In the genomic region with DNA sequence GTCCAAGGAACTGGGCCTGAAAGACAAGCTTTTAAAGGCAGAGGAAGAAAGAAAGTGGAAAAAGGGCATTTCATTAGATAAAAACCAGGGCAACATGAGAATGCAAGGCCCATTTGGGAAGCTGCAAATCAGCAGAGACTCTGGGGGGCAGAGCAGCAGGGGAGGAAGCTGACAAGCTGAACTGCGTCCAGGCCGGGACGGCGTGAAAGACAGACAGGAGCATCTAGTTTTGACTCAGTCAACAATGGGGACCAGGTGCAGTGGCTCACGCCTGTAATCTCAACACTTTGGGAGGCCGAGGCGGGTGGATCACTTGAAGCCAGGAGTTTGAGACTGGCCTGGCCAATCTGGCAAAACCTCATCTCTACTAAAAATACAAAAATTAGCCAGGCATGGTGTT, we compare ENCODE assay signal across 31 cellular contexts.
DNase-seq lines count a peak whose midpoint lies in the region; ATAC-seq, FAIRE-seq and TF ChIP-seq lines count a peak whose summit lies in the region.
"Had no signal": no experiment of that assay in that cellular context is flagged by ENCODE, and none has a peak within 500 bp of the region (broad histone marks: within the 10 kb centered on the region; RNA-seq: fewer than 3 reads in every experiment).

No MANE protein-coding gene starts in this region.

- FAIRE-seq in K562 (lab: Jason Lieb, UNC) (no peak), D721Med (lab: Jason Lieb, UNC) (no peak), urothelium cell line (lab: Jason Lieb, UNC) (no peak)
- FAIRE-seq: colon, HTR-8/SVneo had no signal

- BruUV-seq in K562 (replicated peaks; lab: Mats Ljungman, UMichigan): no TSS peak

- in situ Hi-C loops in K562 (cut with MboI): no loop called here

- TF ChIP-seq POLR2A in K562 (conservative IDR thresholded peaks at IDR 0.05): no peak

- H4K91ac ChIP-seq in neuronal stem cell (ENCODE audit: low read depth, low read length, poor library complexity): no peak overlapping the region

- no peak overlapping the region for H3K4me3 ChIP-seq in GM06990 (replicated peaks; ENCODE audit: low read depth, low read length)
- H3K4me3 ChIP-seq in H7 (ENCODE audit: insufficient read depth, low read depth, low read length): no peak overlapping the region
- no peak overlapping the region for H3K4me3 ChIP-seq in K562
- no peak overlapping the region for H3K4me3 ChIP-seq in neuronal stem cell (ENCODE audit: low read length in 2 of 2)
- H3K4me3 ChIP-seq: breast epithelium, MG63, PC-9, prostate gland, right lobe of liver had no signal

- no peak overlapping the region for H3K4ac ChIP-seq in neuronal stem cell (ENCODE audit: low read length)

- H3K4me2 ChIP-seq in K562 (ENCODE audit: insufficient read depth, low read length): no peak overlapping the region
- H3K4me2 ChIP-seq in neuronal stem cell (ENCODE audit: insufficient read depth, low read length, poor library complexity, severe bottlenecking): no peak overlapping the region
- H3K4me2 ChIP-seq: KMS-11, PC-9 had no signal

- H3K27ac ChIP-seq in K562 (ENCODE audit: extremely low read depth, low read depth, low read length) (no peak overlapping the region), neuronal stem cell (replicated peaks; ENCODE audit: low read length) (peak overlapping the region; percentile 70)
- H3K27ac ChIP-seq: breast epithelium, epithelial cell of prostate, KMS-11, PC-9 had no signal

- H2AK5ac ChIP-seq in neuronal stem cell (ENCODE audit: low read depth, low read length): no peak overlapping the region

- no peak for DNase-seq in GM06990 (ENCODE audit: extremely low read depth, insufficient read length)
- DNase-seq in H7: peak; percentile 28
- no peak for DNase-seq in K562 (ENCODE audit: extremely low read depth in 1 of 4, low spot score in 3 of 4)
- DNase-seq in neuronal stem cell (ENCODE audit: low spot score): no peak
- no peak for DNase-seq in D721Med (ENCODE audit: insufficient read length, low spot score)
- DNase-seq in activated T-cell treated with anti-CD3 and anti-CD28 coated beads, Interleukin-2, amount 50 U/mL, for 48 hours: no peak
- DNase-seq in urothelium cell line (ENCODE audit: low spot score): no peak
- DNase-seq: activated CD4-positive, alpha-beta T cell treated with anti-CD3 and anti-CD28 coated beads for 36 hours; activated effector memory CD4-positive, alpha-beta T cell treated with Interleukin-2 at 50 U/mL for 16 hours; C1 segment of cervical spinal cord; effector CD4-positive, alpha-beta T cell; GOT3; mesenchymal stem cell; MG63; NCI-H1417; NCI-H2029 treated with DMSO at 0.1 percent for 48 hours; NCI-H226; NCI-H69; PC-9; right lobe of liver; SHP77; stimulated activated CD4-positive, alpha-beta T cell treated with anti-CD3 and anti-CD28 coated beads, Interleukin-12 subunit alpha, Interleukin-12 subunit beta, amount 100 ng/mL, for 4 hours; stimulated activated CD4-positive, alpha-beta T cell treated with anti-CD3 and anti-CD28 coated beads, Interleukin-4, amount 100 ng/mL, for 1 hour had no signal

- no peak overlapping the region for H2BK15ac ChIP-seq in neuronal stem cell (ENCODE audit: low read length)

- H3K79me1 ChIP-seq in neuronal stem cell (ENCODE audit: low read depth, low read length): no peaks in the 10 kb centered on the region

- intact Hi-C loops in K562 (cut with micrococcal nuclease): no loop called here

- H2AFZ ChIP-seq in K562 (ENCODE audit: low read depth, low read length) (0 out of 2 replicates have a peak overlapping the region, but pooled peaks have one; percentile 33), neuronal stem cell (ENCODE audit: low read length) (peak overlapping the region; percentile 89)
- H2AFZ ChIP-seq: PC-9 had no signal

- H3K27me3 ChIP-seq in GM06990 (replicated peaks; ENCODE audit: control insufficient read depth, insufficient read depth, low read length) (no peaks in the 10 kb centered on the region), H7 (ENCODE audit: control insufficient read depth, insufficient read depth, low read length) (no peaks in the 10 kb centered on the region), K562 (ENCODE audit: control insufficient read depth in 2 of 2, insufficient read depth in 2 of 2, low read length in 2 of 2) (peaks cover 2 to 12% of the 10 kb centered on the region in 2 experiments; a peak in 2 of 5 replicates), neuronal stem cell (ENCODE audit: control insufficient read depth in 3 of 3, insufficient read depth in 3 of 3, low read depth in 1 of 3, low read length in 3 of 3) (no peaks in the 10 kb centered on the region)
- H3K27me3 ChIP-seq: breast epithelium, MG63, right lobe of liver had no signal

- H3K4me1 ChIP-seq in K562 (replicated peaks in 1 of 2; ENCODE audit: control insufficient read depth in 2 of 2, insufficient read depth in 2 of 2, low read length in 2 of 2): no peaks in the 10 kb centered on the region
- H3K4me1 ChIP-seq in neuronal stem cell (ENCODE audit: control insufficient read depth in 2 of 2, insufficient read depth in 1 of 2, low read depth in 1 of 2, low read length in 2 of 2): peaks cover 6 to 7% of the 10 kb centered on the region in 2 donors
- H3K4me1 ChIP-seq: breast epithelium, prostate gland, right lobe of liver had no signal

- ATAC-seq in K562: no peak
- no peak for ATAC-seq in HG03342 (IDR thresholded peaks at IDR 0.05; ENCODE audit: unreplicated experiment)
- ATAC-seq: activated CD4-positive, alpha-beta T cell treated with anti-CD3 and anti-CD28 coated beads for 36 hours; left lobe of liver had no signal

- no peak overlapping the region for H3K9ac ChIP-seq in K562 (ENCODE audit: insufficient read depth in 1 of 2, low read depth in 2 of 2, low read length in 2 of 2)
- no peak overlapping the region for H3K9ac ChIP-seq in neuronal stem cell (ENCODE audit: low read depth, low read length, poor library complexity)
- H3K9ac ChIP-seq: KMS-11 had no signal

- WGBS in K562 (ENCODE audit: insufficient coverage, low coverage, missing lambda C conversion rate): 34% methylated on average over 7 of the region's 7 CpGs
- WGBS in neuronal stem cell (ENCODE audit: extremely low coverage in 2 of 2, insufficient read length in 2 of 2, insufficient replicate concordance in 1 of 2), 2 donors: no CpG with 5 or more reads among the region's 7 CpGs

- H3K9me3 ChIP-seq in K562 (replicated peaks; ENCODE audit: control insufficient read depth, insufficient read depth, low read depth, low read length): no peaks in the 10 kb centered on the region
- H3K9me3 ChIP-seq in neuronal stem cell (replicated peaks in 1 of 2; ENCODE audit: control insufficient read depth in 2 of 2, insufficient read depth in 1 of 2, low read depth in 1 of 2, low read length in 2 of 2): no peaks in the 10 kb centered on the region
- H3K9me3 ChIP-seq: breast epithelium, MG63, prostate gland, right lobe of liver had no signal

- no peak overlapping the region for H2BK120ac ChIP-seq in neuronal stem cell (ENCODE audit: low read depth, low read length)

- TF ChIP-seq EP300 in K562 (IDR thresholded peaks at IDR 0.05; ENCODE audit: low read length): no peak

- H3K18ac ChIP-seq in neuronal stem cell (ENCODE audit: low read length): no peak overlapping the region

- H2BK5ac ChIP-seq in neuronal stem cell (ENCODE audit: low read length): no peak overlapping the region

- H3K23ac ChIP-seq in neuronal stem cell (ENCODE audit: low read depth, low read length, poor library complexity): no peak overlapping the region

- H3K9me1 ChIP-seq in K562 (ENCODE audit: control insufficient read depth, insufficient read depth, low read length): no peaks in the 10 kb centered on the region

- H2BK12ac ChIP-seq in neuronal stem cell (ENCODE audit: low read length): no peak overlapping the region

- H3K36me3 ChIP-seq in GM06990 (ENCODE audit: control insufficient read depth, insufficient read depth, low read length): no peaks in the 10 kb centered on the region
- no peaks in the 10 kb centered on the region for H3K36me3 ChIP-seq in H7 (replicated peaks; ENCODE audit: control insufficient read depth, insufficient read depth, low read length)
- H3K36me3 ChIP-seq in K562 (ENCODE audit: control insufficient read depth, insufficient read depth, low read length): no peaks in the 10 kb centered on the region
- no peaks in the 10 kb centered on the region for H3K36me3 ChIP-seq in neuronal stem cell (replicated peaks in 1 of 2; ENCODE audit: control insufficient read depth in 2 of 2, insufficient read depth in 2 of 2, low read length in 2 of 2)
- H3K36me3 ChIP-seq: breast epithelium, MG63, prostate gland, right lobe of liver had no signal

- no peak overlapping the region for H3K14ac ChIP-seq in neuronal stem cell (ENCODE audit: low read length)

- 0 out of 2 replicates have a peak, but pooled peaks cover 4% of the 10 kb centered on the region for H4K20me1 ChIP-seq in K562 (replicated peaks; ENCODE audit: control insufficient read depth, insufficient read depth, low read length)

- CTCF ChIA-PET in K562 (lab: Yijun Ruan, JAX; ENCODE audit: low intra/inter-chr PET ratio): no interaction called here

- no peaks in the 10 kb centered on the region for H3K79me2 ChIP-seq in K562 (ENCODE audit: control insufficient read depth, insufficient read depth, low read length)

- TF ChIP-seq CTCF in GM06990 (IDR thresholded peaks at IDR 0.05; ENCODE audit: insufficient read depth, low read length, poor library complexity, severe bottlenecking): peak; percentile 16
- TF ChIP-seq CTCF in K562 (IDR thresholded peaks at IDR 0.05 in 2 of 3, conservative IDR thresholded peaks at IDR 0.05 in 1 of 3; ENCODE audit: insufficient read depth in 2 of 3, low read depth in 1 of 3, low read length in 3 of 3): no peak
- TF ChIP-seq CTCF in D721Med (IDR thresholded peaks at IDR 0.05; ENCODE audit: insufficient read depth, missing control alignments): no peak

- no peak overlapping the region for H4K8ac ChIP-seq in neuronal stem cell (ENCODE audit: low read depth, low read length)

- no peak for TF ChIP-seq RAD21 in K562 (CRISPR knock-in tag; conservative IDR thresholded peaks at IDR 0.05 in 1 of 2, IDR thresholded peaks at IDR 0.05 in 1 of 2)

- POLR2A ChIA-PET in K562 (lab: Yijun Ruan, JAX): interaction anchor here (0.7 kb wide), 1 partner anchor 10 kb away, joined by 4 read pairs; no protein-coding TSS in a partner anchor

TF ChIP-seq in K562, 482 proteins besides CTCF, POLR2A, EP300 and RAD21:
- TF ChIP-seq PPARD (CRISPR knock-in tag; IDR thresholded peaks at IDR 0.05): no peak
- no peak for TF ChIP-seq ELK3 (CRISPR knock-in tag; IDR thresholded peaks at IDR 0.05)
